21 cellular contexts compared by ENCODE assay signal in the genomic region with DNA sequence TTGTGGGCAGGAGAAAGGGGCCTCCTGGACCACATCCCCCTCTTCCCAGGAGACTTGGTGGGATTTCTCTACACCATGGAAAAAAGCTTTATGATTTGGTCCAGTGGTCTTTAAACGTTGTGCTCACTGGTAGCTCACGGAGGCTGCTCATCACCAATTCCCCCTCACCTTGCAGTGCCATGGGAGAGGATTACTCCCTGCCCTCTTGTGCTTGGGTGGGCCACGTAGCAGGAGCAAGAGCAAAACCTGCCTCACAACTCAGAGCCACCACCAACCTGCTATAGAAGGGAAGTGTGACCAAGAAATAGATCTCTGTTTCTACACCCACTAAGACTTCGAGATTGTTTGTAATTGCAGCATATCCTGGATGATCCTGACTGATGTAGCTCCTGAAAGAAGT.
"Had no signal": no experiment of that assay in that cellular context is flagged by ENCODE, and none has a peak within 500 bp of the region (broad histone marks: within the 10 kb centered on the region; RNA-seq: fewer than 3 reads in every experiment).

No MANE protein-coding gene starts in this region.

- H3K4me1 ChIP-seq: colonic mucosa, foreskin keratinocyte, gastroesophageal sphincter had no signal

- H3K27me3 ChIP-seq: colonic mucosa had no signal

- H2AFZ ChIP-seq: hepatocyte had no signal

- H3K9me3 ChIP-seq: colonic mucosa, gastroesophageal sphincter, heart left ventricle, left lung, lower lobe of right lung, mucosa of descending colon had no signal

- H3K4me2 ChIP-seq: hepatocyte had no signal

- H3K27ac ChIP-seq: colonic mucosa, epithelial cell of prostate, foreskin keratinocyte, gastroesophageal sphincter, heart left ventricle, hepatocyte, left lung, lower lobe of right lung had no signal

- H3K36me3 ChIP-seq: colonic mucosa, gastroesophageal sphincter, heart left ventricle, left lung, lower lobe of right lung had no signal

- DNase-seq: colonic mucosa; cortex of kidney; effector CD8-positive, alpha-beta T cell; effector memory CD8-positive, alpha-beta T cell; endodermal cell; erythroblast; foreskin keratinocyte; heart left ventricle; hypothalamus; immature natural killer cell; islet precursor cell; kidney; kidney glomerular epithelial cell; left lung; left ventricle myocardium superior; lower lobe of right lung; mesenchymal stem cell; mucosa of descending colon had no signal

- H3K4me3 ChIP-seq: colonic mucosa, gastroesophageal sphincter, heart left ventricle, hepatocyte, left lung, lower lobe of right lung, mucosa of descending colon had no signal
